In genomic region chr16:31695667-31696066, GRCh38 we compare ENCODE assay signal across 12 cellular contexts.
A peak's percentile ranks its signal among the peaks of the same experiment; 100 is the strongest.
DNase-seq lines count a peak whose midpoint lies in the region; ATAC-seq and TF ChIP-seq lines count a peak whose summit lies in the region.
"Had no signal": no experiment of that assay in that cellular context is flagged by ENCODE, and none has a peak within 500 bp of the region (broad histone marks: within the 10 kb centered on the region; RNA-seq: fewer than 3 reads in every experiment).

No MANE protein-coding gene starts in this region.

- no peaks in the 10 kb centered on the region for H3K36me3 ChIP-seq in breast epithelium

- H3K27ac Mint-ChIP-seq in activated CD4-positive, alpha-beta memory T cell treated with anti-CD3 and anti-CD28 coated beads, Interleukin-2, amount 10 ng/mL, durations not matched to agents 7 days and 5 days, result no peak overlapping the region
- H3K27ac Mint-ChIP-seq in stimulated activated naive B cell treated with anti-CD40 and anti-IgM and Interleukin-4, amounts not matched to agents 10 μg/mL and 1 μg/mL and 100 μg/mL, for 72 hours, result no peak overlapping the region
- H3K27ac Mint-ChIP-seq: WTC11 had no signal

- peaks cover 9% of the 10 kb centered on the region for H3K4me1 Mint-ChIP-seq in activated CD4-positive, alpha-beta memory T cell treated with anti-CD3 and anti-CD28 coated beads, Interleukin-2, amount 10 ng/mL, durations not matched to agents 7 days and 5 days
- peaks cover 0 to under 1% of the 10 kb centered on the region in 2 donors for H3K4me1 Mint-ChIP-seq in stimulated activated naive B cell treated with anti-CD40 and anti-IgM and Interleukin-4, amounts not matched to agents 10 μg/mL and 1 μg/mL and 100 μg/mL, for 72 hours
- H3K4me1 Mint-ChIP-seq: WTC11 had no signal

- CTCF ChIA-PET in activated CD4-positive, alpha-beta memory T cell treated with anti-CD3 and anti-CD28 coated beads, Interleukin-2, amount 10 ng/mL, durations not matched to agents 7 days and 5 days (lab: Charles Lee), result interaction anchor here (0.7 to 1.9 kb wide), 5 partner anchors 16 to 240 kb away, joined by 3 to 4 read pairs (median 3); no protein-coding TSS in a partner anchor

- H3K4me1 ChIP-seq in foreskin keratinocyte, result no peaks in the 10 kb centered on the region
- H3K4me1 ChIP-seq in breast epithelium, result no peaks in the 10 kb centered on the region

- no peak for TF ChIP-seq CTCF in foreskin keratinocyte (conservative IDR thresholded peaks at IDR 0.05)
- no peak for TF ChIP-seq CTCF in breast epithelium (IDR thresholded peaks at IDR 0.05)

- ATAC-seq in HG03469 (IDR thresholded peaks at IDR 0.05; ENCODE audit: unreplicated experiment) (peak; percentile 69), foreskin keratinocyte (no peak)
- ATAC-seq in stimulated activated naive B cell treated with anti-CD40 and anti-IgM and Interleukin-4, amounts not matched to agents 10 μg/mL and 1 μg/mL and 100 μg/mL, for 72 hours (replicated peaks), result peak; percentile 70 to 81
- ATAC-seq: WTC11 had no signal

- H3K27me3 ChIP-seq in foreskin keratinocyte (no peaks in the 10 kb centered on the region), breast epithelium (no peaks in the 10 kb centered on the region)

- no peaks in the 10 kb centered on the region for H3K36me3 Mint-ChIP-seq in activated CD4-positive, alpha-beta memory T cell treated with anti-CD3 and anti-CD28 coated beads, Interleukin-2, amount 10 ng/mL, durations not matched to agents 7 days and 5 days (ENCODE audit: low read depth)
- H3K36me3 Mint-ChIP-seq in stimulated activated naive B cell treated with anti-CD40 and anti-IgM and Interleukin-4, amounts not matched to agents 10 μg/mL and 1 μg/mL and 100 μg/mL, for 72 hours, result peaks cover 0 to 2% of the 10 kb centered on the region in 2 donors

- no peak overlapping the region for H3K4me3 Mint-ChIP-seq in activated CD4-positive, alpha-beta memory T cell treated with anti-CD3 and anti-CD28 coated beads, Interleukin-2, amount 10 ng/mL, durations not matched to agents 7 days and 5 days
- no peak overlapping the region for H3K4me3 Mint-ChIP-seq in stimulated activated naive B cell treated with anti-CD40 and anti-IgM and Interleukin-4, amounts not matched to agents 10 μg/mL and 1 μg/mL and 100 μg/mL, for 72 hours
- H3K4me3 Mint-ChIP-seq: WTC11 had no signal

- POLR2A ChIA-PET in activated CD4-positive, alpha-beta memory T cell treated with anti-CD3 and anti-CD28 coated beads, Interleukin-2, amount 10 ng/mL, durations not matched to agents 7 days and 5 days (lab: Charles Lee), result interaction anchor here (1.2 to 11.1 kb wide), 5 partner anchors 9 to 219 kb away, joined by 3 to 138 read pairs (median 4); partner anchors contain the start of genes RUSF1 and ZNF267

- H3K27ac ChIP-seq in foreskin keratinocyte (no peak overlapping the region), breast epithelium (no peak overlapping the region)

- no peak for TF ChIP-seq POLR2A in breast epithelium (IDR thresholded peaks at IDR 0.05)

- DNase-seq in activated naive CD4-positive, alpha-beta T cell treated with Interleukin-2 at 50 U/mL for 16 hours, result peak; percentile 25
- DNase-seq in activated naive CD4-positive, alpha-beta T cell (lab: John Stamatoyannopoulos, UW), result no peak
- peak; percentile 68 for DNase-seq in activated CD4-positive, alpha-beta memory T cell treated with anti-CD3 and anti-CD28 coated beads, Interleukin-2, amount 10 ng/mL, durations not matched to agents 7 days and 5 days
- no peak for DNase-seq in stimulated activated naive B cell treated with anti-CD40 and anti-IgM and Interleukin-4, amounts not matched to agents 10 μg/mL and 1 μg/mL and 100 μg/mL, for 72 hours
- no peak for DNase-seq in foreskin keratinocyte
- DNase-seq in NCI-H748 (lab: John Stamatoyannopoulos, UW; ENCODE audit: unreplicated experiment), result no peak
- DNase-seq in breast epithelium (ENCODE audit: low spot score in 2 of 2), result no peak
- DNase-seq: GOT3, NCI-H187 had no signal

- no peak overlapping the region for H3K4me3 ChIP-seq in breast epithelium
- H3K4me3 ChIP-seq: skin epidermis had no signal

- peaks cover 14% of the 10 kb centered on the region for H3K9me3 Mint-ChIP-seq in activated CD4-positive, alpha-beta memory T cell treated with anti-CD3 and anti-CD28 coated beads, Interleukin-2, amount 10 ng/mL, durations not matched to agents 7 days and 5 days
- peaks cover 2 to 3% of the 10 kb centered on the region in 2 donors for H3K9me3 Mint-ChIP-seq in stimulated activated naive B cell treated with anti-CD40 and anti-IgM and Interleukin-4, amounts not matched to agents 10 μg/mL and 1 μg/mL and 100 μg/mL, for 72 hours

- intact Hi-C loops in breast epithelium (cut with DNase I; ENCODE audit: low total_unique reads), result no loop called here

- H3K9me3 ChIP-seq in breast epithelium, result no peaks in the 10 kb centered on the region

- peaks cover 2% of the 10 kb centered on the region for H3K27me3 Mint-ChIP-seq in activated CD4-positive, alpha-beta memory T cell treated with anti-CD3 and anti-CD28 coated beads, Interleukin-2, amount 10 ng/mL, durations not matched to agents 7 days and 5 days
- H3K27me3 Mint-ChIP-seq in stimulated activated naive B cell treated with anti-CD40 and anti-IgM and Interleukin-4, amounts not matched to agents 10 μg/mL and 1 μg/mL and 100 μg/mL, for 72 hours, result no peaks in the 10 kb centered on the region

Comparison
In these comparisons a context has a peak if more than half of its experiments do, and no peak if none do; other contexts are left out.
1. DNase-seq: peak in activated naive CD4-positive, alpha-beta T cell treated with Interleukin-2 at 50 U/mL for 16 hours (single experiment) and activated CD4-positive, alpha-beta memory T cell treated with anti-CD3 and anti-CD28 coated beads, Interleukin-2, amount 10 ng/mL, durations not matched to agents 7 days and 5 days (single experiment); none in activated naive CD4-positive, alpha-beta T cell (0 of 4), stimulated activated naive B cell treated with anti-CD40 and anti-IgM and Interleukin-4, amounts not matched to agents 10 μg/mL and 1 μg/mL and 100 μg/mL, for 72 hours (single experiment), foreskin keratinocyte (0 of 2), NCI-H748 (single experiment) and breast epithelium (0 of 2).